16 cellular contexts compared by ENCODE assay signal in genomic region chr7:44031319-44031718, GRCh38. TPM values are rescaled to one million over a fixed set of nuclear protein-coding genes. Genes with fewer than 3 reads are reported as not detected.
"Had no signal": no experiment of that assay in that cellular context is flagged by ENCODE, and none has a peak within 500 bp of the region (broad histone marks: within the 10 kb centered on the region; RNA-seq: fewer than 3 reads in every experiment).

No MANE protein-coding gene starts in this region.

RNA-seq across cellular contexts. Expression of gene SPDYE1, which starts 33.6 kb away (rescaled TPM):
- total RNA-seq: activated naive CD4-positive, alpha-beta T cell treated with anti-CD3 and anti-CD28 coated beads for 36 hours; activated naive CD4-positive, alpha-beta T cell treated with anti-CD3 and anti-CD28 coated beads, Interleukin-2, amount 50 U/mL, for 72 hours; activated naive CD8-positive, alpha-beta T cell treated with anti-CD3 and anti-CD28 coated beads for 36 hours; activated T-cell treated with anti-CD3 and anti-CD28 coated beads, Interleukin-2, amount 50 U/mL, for 4 hours; activated T-cell treated with anti-CD3 and anti-CD28 coated beads, Interleukin-2, amount 50 U/mL, for 72 hours; activated T-helper 1 cell treated with anti-CD3 and anti-CD28 coated beads, Interleukin-12 subunit alpha, Interleukin-12 subunit beta, Interleukin-2, Interleukin-4 antibody, amounts not matched to agents 30 ng/mL and 10 ng/mL and 1 ng/mL, durations not matched to agents 14 hours and 24 hours and 36 hours; activated T-helper 17 cell treated with anti-CD3 and anti-CD28 coated beads, Interleukin-2, amount 50 U/mL, for 72 hours; activated T-helper 2 cell treated with anti-CD3 and anti-CD28 coated beads, Interferon-gamma antibody, Interleukin-2, Interleukin-4, amounts not matched to agents 10 μg/mL and 5 μg/mL and 100 μg/mL, durations not matched to agents 14 hours and 24 hours and 36 hours; aorta; ascending aorta; astrocyte; body of pancreas; breast epithelium; bronchial epithelial cell; cardiac muscle cell had no signal
- polyA plus RNA-seq: adrenal gland had no signal

RNA-seq across cellular contexts. Expression of gene PGAM2, which starts 34.0 kb away (rescaled TPM):
- total RNA-seq: ascending aorta had no signal
